11 cellular contexts compared by ENCODE assay signal in genomic region chr4:159400782-159401712, GRCh38.
DNase-seq lines count a peak whose midpoint lies in the region; ATAC-seq and TF ChIP-seq lines count a peak whose summit lies in the region.
"Had no signal": no experiment of that assay in that cellular context is flagged by ENCODE, and none has a peak within 500 bp of the region (broad histone marks: within the 10 kb centered on the region; RNA-seq: fewer than 3 reads in every experiment).

No MANE protein-coding gene starts in this region.

- 51% methylated on average over 13 of the region's 14 CpGs for WGBS in mammary epithelial cell (ENCODE audit: low coverage, missing lambda C conversion rate)

- TF ChIP-seq CTCF in mammary epithelial cell (conservative IDR thresholded peaks at IDR 0.05 in 1 of 2, IDR thresholded peaks at IDR 0.05 in 1 of 2; ENCODE audit: extremely low read depth in 1 of 2, insufficient read depth in 1 of 2, low read depth in 1 of 2, low read length in 2 of 2) (no peak), MCF 10A (IDR thresholded peaks at IDR 0.05; ENCODE audit: unreplicated experiment) (no peak), thoracic aorta (IDR thresholded peaks at IDR 0.05) (no peak)

- BruUV-seq in mammary epithelial cell (replicated peaks; lab: Mats Ljungman, UMichigan) = no TSS peak
- BruUV-seq in MCF 10A (replicated peaks; lab: Mats Ljungman, UMichigan) = no TSS peak

- H3K27ac Mint-ChIP-seq in MCF 10A (ENCODE audit: low read depth, unreplicated experiment) = no peak overlapping the region
- H3K27ac Mint-ChIP-seq: activated T-helper 17 cell treated with anti-CD3 and anti-CD28 coated beads, Interleukin-2, amount 50 U/mL, for 72 hours; IgD-negative memory B cell had no signal

- H3K9ac ChIP-seq in mammary epithelial cell (ENCODE audit: insufficient read depth, low read length) = no peak overlapping the region

- dilution Hi-C loops in mammary epithelial cell (cut with HindIII; ENCODE audit: low sequenced_read_pairs) = no loop called here

- H3K4me1 ChIP-seq in mammary epithelial cell (ENCODE audit: insufficient read depth, low read length) (peaks cover 25% of the 10 kb centered on the region), thoracic aorta (ENCODE audit: control insufficient read depth in 1 of 2, low read depth in 2 of 2) (peaks cover 12 to 50% of the 10 kb centered on the region in 2 donors)

- no peak overlapping the region for H3K4me3 Mint-ChIP-seq in MCF 10A (ENCODE audit: unreplicated experiment)
- H3K4me3 Mint-ChIP-seq: activated T-helper 17 cell treated with anti-CD3 and anti-CD28 coated beads, Interleukin-2, amount 50 U/mL, for 72 hours; IgD-negative memory B cell had no signal

- POLR2A ChIA-PET in MCF 10A (lab: Yijun Ruan, JAX) = no interaction called here

- H3K27me3 Mint-ChIP-seq in MCF 10A (ENCODE audit: insufficient read depth, unreplicated experiment) = no peaks in the 10 kb centered on the region

- in situ Hi-C loops in mammary epithelial cell (cut with MboI; ENCODE audit: low sequenced_read_pairs in 2 of 2) = no loop called here

- no peaks in the 10 kb centered on the region for H3K9me3 Mint-ChIP-seq in MCF 10A (ENCODE audit: unreplicated experiment)
- H3K9me3 Mint-ChIP-seq: activated T-helper 17 cell treated with anti-CD3 and anti-CD28 coated beads, Interleukin-2, amount 50 U/mL, for 72 hours had no signal

- H3K4me2 ChIP-seq in mammary epithelial cell (ENCODE audit: insufficient read depth, low read depth, low read length) = no peak overlapping the region

- H3K36me3 ChIP-seq in mammary epithelial cell (ENCODE audit: insufficient read depth, low read length) = no peaks in the 10 kb centered on the region
- H3K36me3 ChIP-seq in thoracic aorta = no peaks in the 10 kb centered on the region

- peak overlapping the region; percentile 80 for H2AFZ ChIP-seq in mammary epithelial cell (ENCODE audit: low read depth, low read length)

- DNase-seq in mammary epithelial cell = no peak
- DNase-seq in MCF 10A (ENCODE audit: unreplicated experiment) = no peak
- DNase-seq in amniotic epithelial cell (ENCODE audit: low read depth) = peak; percentile 95
- peak; percentile 87 for DNase-seq in iris pigment epithelial cell (ENCODE audit: low read depth)
- no peak for DNase-seq in thoracic aorta (ENCODE audit: low spot score)
- DNase-seq in kidney glomerular epithelial cell (lab: John Stamatoyannopoulos, UW) = no peak
- no peak for DNase-seq in NCI-H1694 treated with DMSO at 0.1 percent for 48 hours (lab: John Stamatoyannopoulos, UW)
- DNase-seq in central memory CD4-positive, alpha-beta T cell = no peak
- DNase-seq: NCI-H524 treated with DMSO at 0.1 percent for 48 hours had no signal

- H3K9me3 ChIP-seq in mammary epithelial cell (replicated peaks; ENCODE audit: insufficient read depth, low read length) = no peaks in the 10 kb centered on the region
- no peaks in the 10 kb centered on the region for H3K9me3 ChIP-seq in thoracic aorta

- H3K27ac ChIP-seq in mammary epithelial cell (ENCODE audit: insufficient read depth, low read depth, low read length) (peak overlapping the region; percentile 45), thoracic aorta (peak overlapping the region in 1 of 2 donors; percentile 28)

- H3K36me3 Mint-ChIP-seq in MCF 10A (ENCODE audit: insufficient read depth, unreplicated experiment) = no peaks in the 10 kb centered on the region
- H3K36me3 Mint-ChIP-seq: IgD-negative memory B cell had no signal

- peaks cover 11% of the 10 kb centered on the region for H3K4me1 Mint-ChIP-seq in MCF 10A (ENCODE audit: insufficient read depth, unreplicated experiment)

- no peaks in the 10 kb centered on the region for H3K79me2 ChIP-seq in mammary epithelial cell (ENCODE audit: insufficient read depth, low read length)

- H3K4me3 ChIP-seq in mammary epithelial cell (replicated peaks in 1 of 3; ENCODE audit: insufficient read depth in 1 of 3, low read depth in 2 of 3, low read length in 3 of 3) (no peak overlapping the region), thoracic aorta (peak overlapping the region; percentile 61)

- no peak for ATAC-seq in thoracic aorta (ENCODE audit: insufficient number of reproducible peaks, low FRiP score, low read depth)
- ATAC-seq: activated T-helper 17 cell treated with anti-CD3 and anti-CD28 coated beads, Interleukin-2, amount 50 U/mL, for 72 hours had no signal

- H3K27me3 ChIP-seq in mammary epithelial cell (ENCODE audit: insufficient read depth, low read length) (no peaks in the 10 kb centered on the region), thoracic aorta (replicated peaks; ENCODE audit: insufficient read depth) (no peaks in the 10 kb centered on the region)

- no peaks in the 10 kb centered on the region for H4K20me1 ChIP-seq in mammary epithelial cell (ENCODE audit: insufficient read depth, low read length)

- intact Hi-C loops in mammary epithelial cell (cut with micrococcal nuclease) = no loop called here
- intact Hi-C loops in MCF 10A (cut with micrococcal nuclease) = no loop called here

- CTCF ChIA-PET in mammary epithelial cell (lab: Charles Lee; ENCODE audit: low non-redundant PET) = no interaction called here
- CTCF ChIA-PET in MCF 10A (lab: Yijun Ruan, JAX) = interaction anchor here (0.5 to 0.6 kb wide), 2 partner anchors 23 to 40 kb away, joined by 3 read pairs; no protein-coding TSS in a partner anchor

Comparison
In these comparisons a context has a peak if more than half of its experiments do, and no peak if none do; other contexts are left out.
1. DNase-seq: peak in amniotic epithelial cell (single experiment) and iris pigment epithelial cell (single experiment); none in mammary epithelial cell (single experiment), MCF 10A (single experiment), thoracic aorta (single experiment), kidney glomerular epithelial cell (single experiment), NCI-H1694 treated with DMSO at 0.1 percent for 48 hours (single experiment) and central memory CD4-positive, alpha-beta T cell (single experiment).